19 cellular contexts compared by ENCODE assay signal in genomic region chrX:17442898-17443297, GRCh38.
A peak's percentile ranks its signal among the peaks of the same experiment; 100 is the strongest.
DNase-seq lines count a peak whose midpoint lies in the region; ATAC-seq and TF ChIP-seq lines count a peak whose summit lies in the region.
"Had no signal": no experiment of that assay in that cellular context is flagged by ENCODE, and none has a peak within 500 bp of the region (broad histone marks: within the 10 kb centered on the region; RNA-seq: fewer than 3 reads in every experiment).

No MANE protein-coding gene starts in this region.

- no peak overlapping the region for H3K4me3 Mint-ChIP-seq in activated naive CD8-positive, alpha-beta T cell treated with anti-CD3 and anti-CD28 coated beads, Interleukin-2, amount 50 U/mL, for 24 hours

- no peak overlapping the region for H3K4me3 ChIP-seq in AG10803 (ENCODE audit: low read length)
- no peak overlapping the region for H3K4me3 ChIP-seq in astrocyte of the spinal cord (ENCODE audit: low read depth, low read length)
- no peak overlapping the region for H3K4me3 ChIP-seq in mucosa of descending colon
- H3K4me3 ChIP-seq: A549, SJSA1 had no signal

- no peaks in the 10 kb centered on the region for H3K36me3 Mint-ChIP-seq in activated naive CD8-positive, alpha-beta T cell treated with anti-CD3 and anti-CD28 coated beads, Interleukin-2, amount 50 U/mL, for 24 hours (ENCODE audit: low read depth)

- no peak overlapping the region for H3K27ac Mint-ChIP-seq in activated naive CD8-positive, alpha-beta T cell treated with anti-CD3 and anti-CD28 coated beads, Interleukin-2, amount 50 U/mL, for 24 hours

- peaks cover 3% of the 10 kb centered on the region for H3K4me1 Mint-ChIP-seq in activated naive CD8-positive, alpha-beta T cell treated with anti-CD3 and anti-CD28 coated beads, Interleukin-2, amount 50 U/mL, for 24 hours

- peak; percentile 19 for ATAC-seq in mucosa of descending colon
- no peak for ATAC-seq in HG03521 (IDR thresholded peaks at IDR 0.05; ENCODE audit: unreplicated experiment)
- ATAC-seq in activated naive CD8-positive, alpha-beta T cell treated with anti-CD3 and anti-CD28 coated beads, Interleukin-2, amount 50 U/mL, for 24 hours: no peak
- ATAC-seq: HCT116 had no signal

- peaks cover 4% of the 10 kb centered on the region for H3K27me3 Mint-ChIP-seq in activated naive CD8-positive, alpha-beta T cell treated with anti-CD3 and anti-CD28 coated beads, Interleukin-2, amount 50 U/mL, for 24 hours

- H3K9me3 ChIP-seq in mucosa of descending colon: no peaks in the 10 kb centered on the region
- H3K9me3 ChIP-seq: A549, Caco-2, SJSA1 had no signal

- in situ Hi-C loops in astrocyte of the spinal cord (cut with HindIII; ENCODE audit: low sequenced_read_pairs): no loop called here

- H3K36me3 ChIP-seq in mucosa of descending colon (ENCODE audit: low read depth): no peaks in the 10 kb centered on the region
- H3K36me3 ChIP-seq: SJSA1 had no signal

- intact Hi-C loops in mucosa of descending colon (cut with DNase I, micrococcal nuclease): no loop called here

- DNase-seq in AG10803 (ENCODE audit: low read depth): peak; percentile 36
- peak; percentile 34 for DNase-seq in LHCN-M2 (ENCODE audit: low read depth)
- peak; percentile 33 for DNase-seq in astrocyte of the spinal cord (ENCODE audit: low read depth, low spot score)
- DNase-seq in mucosa of descending colon: no peak
- DNase-seq in activated naive CD8-positive, alpha-beta T cell treated with anti-CD3 and anti-CD28 coated beads, Interleukin-2, amount 50 U/mL, for 24 hours: no peak
- no peak for DNase-seq in NCI-H1105 (lab: John Stamatoyannopoulos, UW)
- no peak for DNase-seq in NCI-H1092 (lab: John Stamatoyannopoulos, UW)
- DNase-seq: AML-193, Caco-2, KBM-7, MM.1S, NCI-H1417, NCI-H2029, NCI-H2171 treated with DMSO at 0.1 percent for 48 hours, NCI-H510A had no signal

- no peaks in the 10 kb centered on the region for H3K9me3 Mint-ChIP-seq in activated naive CD8-positive, alpha-beta T cell treated with anti-CD3 and anti-CD28 coated beads, Interleukin-2, amount 50 U/mL, for 24 hours

- no peaks in the 10 kb centered on the region for H3K4me1 ChIP-seq in mucosa of descending colon (ENCODE audit: low read depth)

- TF ChIP-seq CTCF in AG10803 (conservative IDR thresholded peaks at IDR 0.05; ENCODE audit: low read length): no peak
- no peak for TF ChIP-seq CTCF in astrocyte of the spinal cord (IDR thresholded peaks at IDR 0.05; ENCODE audit: low read depth, low read length)
- no peak for TF ChIP-seq CTCF in mucosa of descending colon (IDR thresholded peaks at IDR 0.05)

Comparison
In these comparisons a context has a peak if more than half of its experiments do, and no peak if none do; other contexts are left out.
1. DNase-seq: peak in AG10803 (single experiment), LHCN-M2 (single experiment) and astrocyte of the spinal cord (single experiment); none in mucosa of descending colon (0 of 3), activated naive CD8-positive, alpha-beta T cell treated with anti-CD3 and anti-CD28 coated beads, Interleukin-2, amount 50 U/mL, for 24 hours (single experiment), NCI-H1105 (single experiment) and NCI-H1092 (single experiment).